In genomic region chr14:76948213-76948947, GRCh38 we compare ENCODE assay signal across 10 cellular contexts.
DNase-seq lines count a peak whose midpoint lies in the region; ATAC-seq and TF ChIP-seq lines count a peak whose summit lies in the region.
"Had no signal": no experiment of that assay in that cellular context is flagged by ENCODE, and none has a peak within 500 bp of the region (broad histone marks: within the 10 kb centered on the region; RNA-seq: fewer than 3 reads in every experiment).

No MANE protein-coding gene starts in this region.

- no peak for TF ChIP-seq EP300 in SK-N-SH (IDR thresholded peaks at IDR 0.05; ENCODE audit: borderline replicate concordance in 1 of 2, low read depth in 1 of 2, low read length in 1 of 2)

- no peaks in the 10 kb centered on the region for H3K27me3 Mint-ChIP-seq in CD4-positive, alpha-beta T cell

- H3K27ac Mint-ChIP-seq in CD4-positive, alpha-beta T cell, result peak overlapping the region; percentile 62

- no peaks in the 10 kb centered on the region for H3K9me3 ChIP-seq in CD4-positive, alpha-beta T cell (ENCODE audit: control insufficient read depth, low read length)
- H3K9me3 ChIP-seq in SK-N-SH, result no peaks in the 10 kb centered on the region
- H3K9me3 ChIP-seq in prostate gland, result no peaks in the 10 kb centered on the region

- intact Hi-C loops in CD4-positive, alpha-beta T cell (cut with DNase I, micrococcal nuclease), result no loop called here
- intact Hi-C loops in left ventricle myocardium superior (cut with micrococcal nuclease) (no loop called here), prostate gland (cut with DNase I) (no loop called here)

- no peak for TF ChIP-seq CTCF in CD4-positive, alpha-beta T cell (IDR thresholded peaks at IDR 0.05)
- TF ChIP-seq CTCF in SK-N-SH (IDR thresholded peaks at IDR 0.05), result no peak
- TF ChIP-seq CTCF in prostate gland (IDR thresholded peaks at IDR 0.05), result no peak

- H3K27me3 ChIP-seq in CD4-positive, alpha-beta T cell (ENCODE audit: control insufficient read depth, insufficient read depth, low read length), result no peaks in the 10 kb centered on the region
- H3K27me3 ChIP-seq in SK-N-SH (ENCODE audit: insufficient read depth), result no peaks in the 10 kb centered on the region
- no peaks in the 10 kb centered on the region for H3K27me3 ChIP-seq in prostate gland (replicated peaks; ENCODE audit: insufficient read depth)

- no peaks in the 10 kb centered on the region for H3K79me2 ChIP-seq in SK-N-SH (ENCODE audit: insufficient read depth)

- H3K9ac ChIP-seq in SK-N-SH, result peak overlapping the region; percentile 72; the same call in 1 of the 2 replicates

- H3K4me1 ChIP-seq in SK-N-SH (ENCODE audit: control insufficient read depth in 1 of 2, insufficient read depth in 2 of 2, low read depth in 1 of 2, low read length in 1 of 2) (peaks cover 46 to 51% of the 10 kb centered on the region in 2 experiments), prostate gland (replicated peaks) (peaks cover 27% of the 10 kb centered on the region)

- H3K4me3 ChIP-seq in SK-N-SH (ENCODE audit: low read depth in 2 of 2, low read length in 1 of 2) (no peak overlapping the region), prostate gland (no peak overlapping the region)

- no peak for ATAC-seq in CD4-positive, alpha-beta T cell (ENCODE audit: poor library complexity)
- peak; percentile 5 for ATAC-seq in left ventricle myocardium superior
- no peak for ATAC-seq in GM21447 (IDR thresholded peaks at IDR 0.05; ENCODE audit: unreplicated experiment)
- ATAC-seq in GM21786 (IDR thresholded peaks at IDR 0.05; ENCODE audit: unreplicated experiment), result no peak

- no peak overlapping the region for H2AFZ ChIP-seq in SK-N-SH (ENCODE audit: low read depth)

- no peaks in the 10 kb centered on the region for H3K36me3 Mint-ChIP-seq in CD4-positive, alpha-beta T cell (ENCODE audit: low read depth)

- no peaks in the 10 kb centered on the region for H3K9me2 ChIP-seq in SK-N-SH

- DNase-seq in CD4-positive, alpha-beta T cell, result no peak
- no peak for DNase-seq in SK-N-SH
- peak; percentile 54 for DNase-seq in left ventricle myocardium superior
- DNase-seq in prostate gland (ENCODE audit: low spot score), result no peak
- DNase-seq in superior temporal gyrus (ENCODE audit: extremely low spot score), result no peak
- no peak for DNase-seq in hepatic stellate cell (ENCODE audit: low spot score)
- DNase-seq: activated effector memory CD4-positive, alpha-beta T cell treated with anti-CD3 and anti-CD28 coated beads, Interleukin-2, amount 50 U/mL, for 16 hours; stimulated activated CD4-positive, alpha-beta T cell treated with anti-CD3 and anti-CD28 coated beads, Interleukin-12 subunit alpha, Interleukin-12 subunit beta, amount 100 ng/mL, for 4 hours had no signal

- H3K4me2 ChIP-seq in SK-N-SH, result peak overlapping the region; percentile 77

- no peak for TF ChIP-seq POLR2A in prostate gland (IDR thresholded peaks at IDR 0.05)

- H3K36me3 ChIP-seq in SK-N-SH (replicated peaks in 1 of 2; ENCODE audit: control insufficient read depth in 1 of 2, insufficient read depth in 2 of 2, low read length in 1 of 2) (no peaks in the 10 kb centered on the region), prostate gland (no peaks in the 10 kb centered on the region)

- TF ChIP-seq RAD21 in SK-N-SH (IDR thresholded peaks at IDR 0.05; ENCODE audit: low read length), result no peak

- POLR2A ChIA-PET in CD4-positive, alpha-beta T cell (lab: Charles Lee), result interaction anchor here (0.5 to 2.0 kb wide), 6 partner anchors 7 to 1754 kb away, joined by 3 to 13 read pairs (median 6); no protein-coding TSS in a partner anchor
- POLR2A ChIA-PET in SK-N-SH (lab: Yijun Ruan, JAX), result interaction anchor here (1.2 to 2.0 kb wide), 3 partner anchors 29 to 91 kb away, joined by 5 to 9 read pairs (median 6); no protein-coding TSS in a partner anchor

- H3K4me3 Mint-ChIP-seq in CD4-positive, alpha-beta T cell, result no peak overlapping the region

- H3K4me1 Mint-ChIP-seq in CD4-positive, alpha-beta T cell (ENCODE audit: low read depth), result peaks cover 23% of the 10 kb centered on the region

- H3K27ac ChIP-seq in CD4-positive, alpha-beta T cell (ENCODE audit: low read depth, low read length), result no peak overlapping the region
- H3K27ac ChIP-seq in SK-N-SH (ENCODE audit: low read depth in 2 of 2, low read length in 1 of 2) (peak overlapping the region; percentile 99), prostate gland (peak overlapping the region; percentile 78 to 84)

- CTCF ChIA-PET in CD4-positive, alpha-beta T cell (lab: Charles Lee), result interaction anchor here (0.6 to 1.8 kb wide), 8 partner anchors 29 to 238 kb away, joined by 3 to 17 read pairs (median 5); no protein-coding TSS in a partner anchor
- CTCF ChIA-PET in SK-N-SH (lab: Yijun Ruan, JAX), result interaction anchor here (0.7 to 3.9 kb wide), 9 partner anchors 9 to 105 kb away, joined by 3 to 30 read pairs (median 6); partner anchors contain the start of gene IRF2BPL

- H3F3A ChIP-seq in SK-N-SH (replicated peaks; ENCODE audit: insufficient read depth), result peaks cover 52% of the 10 kb centered on the region

- no peaks in the 10 kb centered on the region for H4K20me1 ChIP-seq in SK-N-SH (ENCODE audit: insufficient read depth)

- H3K9me3 Mint-ChIP-seq in CD4-positive, alpha-beta T cell, result no peaks in the 10 kb centered on the region

- WGBS in SK-N-SH (ENCODE audit: low lambda C conversion rate), result 60% methylated on average over 11 of the region's 11 CpGs
- WGBS in prostate gland, result 61% methylated on average over 11 of the region's 11 CpGs

TF ChIP-seq in SK-N-SH, 30 proteins besides CTCF, POLR2A, EP300 and RAD21:
- TF ChIP-seq RXRA (IDR thresholded peaks at IDR 0.05; ENCODE audit: borderline replicate concordance, low read depth) (no peak), POLR2AphosphoS5 (IDR thresholded peaks at IDR 0.05; ENCODE audit: low read depth, low read length) (no peak), MEF2A (IDR thresholded peaks at IDR 0.05; ENCODE audit: borderline replicate concordance, low read depth) (no peak), SMC3 (IDR thresholded peaks at IDR 0.05; ENCODE audit: low read depth, low read length) (no peak), FOSL2 (IDR thresholded peaks at IDR 0.05; ENCODE audit: borderline replicate concordance, low read depth) (no peak), REST (IDR thresholded peaks at IDR 0.05; ENCODE audit: low read depth, low read length) (no peak), TAF1 (IDR thresholded peaks at IDR 0.05; ENCODE audit: borderline replicate concordance, low read depth, low read length) (no peak), MXI1 (IDR thresholded peaks at IDR 0.05; ENCODE audit: low read depth, low read length) (no peak), MAX (IDR thresholded peaks at IDR 0.05; ENCODE audit: low read depth) (no peak), NRF1 (IDR thresholded peaks at IDR 0.05; ENCODE audit: low read depth, low read length) (no peak), FOXM1 (IDR thresholded peaks at IDR 0.05; ENCODE audit: low read depth) (no peak)
- TF ChIP-seq, protein P1, sequence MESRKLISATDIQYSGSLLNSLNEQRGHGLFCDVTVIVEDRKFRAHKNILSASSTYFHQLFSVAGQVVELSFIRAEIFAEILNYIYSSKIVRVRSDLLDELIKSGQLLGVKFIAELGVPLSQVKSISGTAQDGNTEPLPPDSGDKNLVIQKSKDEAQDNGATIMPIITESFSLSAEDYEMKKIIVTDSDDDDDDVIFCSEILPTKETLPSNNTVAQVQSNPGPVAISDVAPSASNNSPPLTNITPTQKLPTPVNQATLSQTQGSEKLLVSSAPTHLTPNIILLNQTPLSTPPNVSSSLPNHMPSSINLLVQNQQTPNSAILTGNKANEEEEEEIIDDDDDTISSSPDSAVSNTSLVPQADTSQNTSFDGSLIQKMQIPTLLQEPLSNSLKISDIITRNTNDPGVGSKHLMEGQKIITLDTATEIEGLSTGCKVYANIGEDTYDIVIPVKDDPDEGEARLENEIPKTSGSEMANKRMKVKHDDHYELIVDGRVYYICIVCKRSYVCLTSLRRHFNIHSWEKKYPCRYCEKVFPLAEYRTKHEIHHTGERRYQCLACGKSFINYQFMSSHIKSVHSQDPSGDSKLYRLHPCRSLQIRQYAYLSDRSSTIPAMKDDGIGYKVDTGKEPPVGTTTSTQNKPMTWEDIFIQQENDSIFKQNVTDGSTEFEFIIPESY (IDR thresholded peaks at IDR 0.05; ENCODE audit: borderline replicate concordance, low read depth), result no peak
